8 cellular contexts compared by ENCODE assay signal in the genomic region with DNA sequence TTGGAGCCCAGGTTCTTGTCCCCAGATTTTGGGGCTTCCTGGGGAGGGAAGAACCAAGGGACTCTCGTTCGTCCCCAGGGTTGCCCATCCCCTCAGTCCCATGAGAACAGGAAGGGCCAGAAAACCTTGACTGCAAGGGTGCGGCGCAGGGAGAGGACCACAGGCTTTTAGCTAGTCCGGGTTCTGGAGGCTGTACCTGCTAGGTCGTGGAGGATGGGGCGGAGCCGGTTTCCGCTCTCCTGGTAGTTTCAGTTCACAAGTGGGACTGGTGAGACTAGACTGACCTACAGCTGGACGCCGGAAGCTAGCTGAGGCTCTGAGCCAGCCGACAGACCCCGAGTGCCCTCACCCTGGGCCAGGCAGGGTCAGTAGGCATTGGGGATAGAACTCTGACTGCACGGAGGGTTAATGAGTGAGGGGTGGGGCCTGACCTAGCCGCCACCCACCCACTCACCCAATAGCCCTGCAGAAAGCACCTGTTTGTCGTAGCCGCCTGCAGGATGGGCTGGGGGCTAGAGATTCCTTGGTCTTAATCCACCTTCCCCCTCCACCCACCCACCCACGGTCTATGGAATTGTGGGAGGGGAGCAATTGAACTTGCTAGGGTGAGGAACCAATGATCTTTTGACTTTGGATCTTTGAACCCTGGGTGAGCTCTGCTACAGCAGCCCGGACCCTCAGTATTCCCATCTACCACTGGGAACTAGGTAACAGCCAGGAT. TPM values are rescaled to one million over a fixed set of nuclear protein-coding genes. Genes with fewer than 3 reads are reported as not detected.
DNase-seq lines count a peak whose midpoint lies in the region; ATAC-seq and TF ChIP-seq lines count a peak whose summit lies in the region.

No MANE protein-coding gene starts in this region.

- 16% methylated on average over 18 of the region's 19 CpGs for WGBS in smooth muscle cell (ENCODE audit: low lambda C conversion rate)

- H3K27ac ChIP-seq in iPS-18a (ENCODE audit: low read length) (no peak overlapping the region), smooth muscle cell (ENCODE audit: low read depth) (peak overlapping the region; percentile 97)

- H3K36me3 ChIP-seq in iPS-18a (ENCODE audit: control insufficient read depth, low read depth, low read length) (no peaks in the 10 kb centered on the region), smooth muscle cell (ENCODE audit: low read depth) (no peaks in the 10 kb centered on the region)

- no peaks in the 10 kb centered on the region for H3K9me3 ChIP-seq in iPS-18a (ENCODE audit: control insufficient read depth, low read depth, low read length)
- no peaks in the 10 kb centered on the region for H3K9me3 ChIP-seq in smooth muscle cell (replicated peaks; ENCODE audit: low read depth)

- peak overlapping the region; percentile 55 to 84 for H3K27ac Mint-ChIP-seq in activated naive CD4-positive, alpha-beta T cell treated with anti-CD3 and anti-CD28 coated beads, Interleukin-2, amount 50 U/mL, for 72 hours

- TF ChIP-seq CTCF in LNCaP clone FGC (IDR thresholded peaks at IDR 0.05; ENCODE audit: control insufficient read depth, extremely low read depth, insufficient read depth) (no peak), smooth muscle cell (IDR thresholded peaks at IDR 0.05; ENCODE audit: borderline replicate concordance, insufficient read depth, poor library complexity, severe bottlenecking) (no peak)

- no peak overlapping the region for H2AFZ ChIP-seq in smooth muscle cell (ENCODE audit: low read depth)

- peaks cover 7% of the 10 kb centered on the region for H3F3A ChIP-seq in smooth muscle cell (ENCODE audit: low read depth)

- no peaks in the 10 kb centered on the region for H3K9me3 Mint-ChIP-seq in activated naive CD4-positive, alpha-beta T cell treated with anti-CD3 and anti-CD28 coated beads, Interleukin-2, amount 50 U/mL, for 72 hours

- H3K4me2 ChIP-seq in smooth muscle cell: peak overlapping the region; percentile 98

- H3K4me1 ChIP-seq in iPS-18a (ENCODE audit: control insufficient read depth, low read depth, low read length) (peaks cover 16% of the 10 kb centered on the region), smooth muscle cell (ENCODE audit: low read depth) (no peaks in the 10 kb centered on the region)

- no peaks in the 10 kb centered on the region for H3K36me3 Mint-ChIP-seq in activated naive CD4-positive, alpha-beta T cell treated with anti-CD3 and anti-CD28 coated beads, Interleukin-2, amount 50 U/mL, for 72 hours

- ATAC-seq in activated naive CD4-positive, alpha-beta T cell treated with anti-CD3 and anti-CD28 coated beads, Interleukin-2, amount 50 U/mL, for 72 hours: peak; percentile 21 to 27
- ATAC-seq in HG03039 (IDR thresholded peaks at IDR 0.05; ENCODE audit: unreplicated experiment) (no peak), GM21360 (IDR thresholded peaks at IDR 0.05; ENCODE audit: unreplicated experiment) (no peak)

- DNase-seq in ELR (ENCODE audit: low read depth): peak; percentile 73
- DNase-seq in LNCaP clone FGC (ENCODE audit: low read depth): no peak
- DNase-seq in activated naive CD4-positive, alpha-beta T cell treated with anti-CD3 and anti-CD28 coated beads, Interleukin-2, amount 50 U/mL, for 72 hours (ENCODE audit: low spot score in 2 of 2): peak; percentile 33 to 74
- DNase-seq in smooth muscle cell (lab: John Stamatoyannopoulos, UW; ENCODE audit: unreplicated experiment): no peak
- DNase-seq in NCI-H187 treated with DMSO at 0.1 percent for 48 hours (lab: John Stamatoyannopoulos, UW): no peak

- H4K20me1 ChIP-seq in smooth muscle cell (ENCODE audit: low read depth): peaks cover 59% of the 10 kb centered on the region

- H3K4me3 ChIP-seq in LNCaP clone FGC (ENCODE audit: low read depth, low read length) (peak overlapping the region; percentile 62), iPS-18a (ENCODE audit: low read length) (peak overlapping the region; percentile 82), smooth muscle cell (peak overlapping the region; percentile 96)

- H3K9ac ChIP-seq in iPS-18a (ENCODE audit: low read length) (peak overlapping the region; percentile 71), smooth muscle cell (ENCODE audit: low read depth) (peak overlapping the region; percentile 100)

- H3K27me3 ChIP-seq in iPS-18a (ENCODE audit: control insufficient read depth, insufficient read depth, low read length) (peaks cover 29% of the 10 kb centered on the region), smooth muscle cell (ENCODE audit: low read depth) (no peaks in the 10 kb centered on the region)

- H3K79me2 ChIP-seq in smooth muscle cell (ENCODE audit: low read depth): peaks cover 56% of the 10 kb centered on the region

RNA-seq across cellular contexts. Expression of a gene that starts 1.5 kb away (rescaled TPM):
- 10 to 100 TPM; 12.4 to 21.2 TPM for total RNA-seq in activated naive CD4-positive, alpha-beta T cell treated with anti-CD3 and anti-CD28 coated beads, Interleukin-2, amount 50 U/mL, for 72 hours
- total RNA-seq in smooth muscle cell: 51.2 and 52.4 TPM in 2 replicates
- 48.2 and 53.4 TPM in 2 replicates for polyA plus RNA-seq in smooth muscle cell

RNA-seq across cellular contexts. Expression of a gene that starts 21.6 kb away (rescaled TPM):
- 10 to 100 TPM; 74.3 to 75.7 TPM for total RNA-seq in activated naive CD4-positive, alpha-beta T cell treated with anti-CD3 and anti-CD28 coated beads, Interleukin-2, amount 50 U/mL, for 72 hours
- 6.1 and 19.4 TPM in 2 replicates for total RNA-seq in smooth muscle cell
- polyA plus RNA-seq in smooth muscle cell: 8.6 and 8.9 TPM in 2 replicates

Comparison
In these comparisons a context has a peak if more than half of its experiments do, and no peak if none do; other contexts are left out.
1. DNase-seq: peak in ELR (single experiment) and activated naive CD4-positive, alpha-beta T cell treated with anti-CD3 and anti-CD28 coated beads, Interleukin-2, amount 50 U/mL, for 72 hours (2 of 2); none in LNCaP clone FGC (single experiment), smooth muscle cell (single experiment) and NCI-H187 treated with DMSO at 0.1 percent for 48 hours (single experiment).
2. ATAC-seq: peak in activated naive CD4-positive, alpha-beta T cell treated with anti-CD3 and anti-CD28 coated beads, Interleukin-2, amount 50 U/mL, for 72 hours (2 of 2); none in HG03039 (single experiment) and GM21360 (single experiment).
3. Peak in every context shown above with its lines, with median percentiles within 50 percentile points of each other: H3K4me3 ChIP-seq.